18 cellular contexts compared by ENCODE assay signal in the genomic region with DNA sequence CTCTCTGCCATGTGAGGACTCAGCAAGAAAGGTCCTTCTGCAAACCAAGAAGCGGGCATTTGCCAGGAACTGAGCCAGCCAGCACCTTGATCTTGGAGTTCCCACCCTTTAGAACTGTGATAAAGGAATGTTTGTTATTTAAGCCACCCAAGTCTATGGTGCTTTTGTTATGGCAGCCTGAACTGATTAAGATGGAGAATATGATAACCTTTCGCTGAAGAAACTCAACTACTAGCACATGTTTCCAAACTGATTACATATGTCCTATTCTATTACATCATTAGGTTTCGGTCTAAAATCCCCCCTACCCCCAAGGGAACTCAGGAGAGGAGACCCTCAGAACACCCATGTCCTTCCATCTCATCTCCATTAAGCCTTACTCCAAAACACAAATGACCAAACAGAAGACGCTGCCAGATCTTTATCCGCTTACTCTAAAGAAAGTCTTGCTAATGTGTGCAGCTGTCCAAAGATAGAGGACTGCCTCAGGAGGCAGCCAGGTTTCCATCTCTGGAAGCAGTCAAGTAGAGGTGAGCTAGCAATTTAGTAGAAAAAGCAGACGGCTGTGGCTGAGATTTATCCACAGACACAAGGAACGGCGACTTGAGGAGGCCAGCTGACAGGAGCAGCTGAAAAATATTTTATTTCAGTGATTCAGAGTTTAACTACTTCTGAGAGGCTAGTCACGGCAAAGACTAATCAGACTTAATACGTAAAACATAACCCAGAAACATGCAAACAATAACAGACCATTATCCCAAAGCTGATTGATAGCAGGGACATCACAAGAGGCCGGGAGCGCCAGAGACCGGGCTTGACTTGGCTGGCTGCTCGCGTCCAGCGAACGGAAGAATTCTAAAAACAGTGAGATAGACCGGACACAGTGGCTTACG.
A peak's percentile ranks its signal among the peaks of the same experiment; 100 is the strongest.
DNase-seq lines count a peak whose midpoint lies in the region; TF ChIP-seq lines count a peak whose summit lies in the region.
"Had no signal": no experiment of that assay in that cellular context is flagged by ENCODE, and none has a peak within 500 bp of the region (broad histone marks: within the 10 kb centered on the region; RNA-seq: fewer than 3 reads in every experiment).

No MANE protein-coding gene starts in this region.

- H3K4me1 Mint-ChIP-seq in progenitor cell of endocrine pancreas (ENCODE audit: low read depth), result peaks cover 14% of the 10 kb centered on the region
- H3K4me1 Mint-ChIP-seq: T-helper 17 cell had no signal

- H3K36me3 Mint-ChIP-seq in progenitor cell of endocrine pancreas (ENCODE audit: insufficient read depth), result no peaks in the 10 kb centered on the region

- peak; percentile 76 for DNase-seq in AG20443 (ENCODE audit: low spot score)
- peak; percentile 88 for DNase-seq in fibroblast of villous mesenchyme (ENCODE audit: low read depth)
- DNase-seq in progenitor cell of endocrine pancreas (ENCODE audit: low spot score, unreplicated experiment), result no peak
- no peak for DNase-seq in germinal center (ENCODE audit: low spot score)
- no peak for DNase-seq in activated CD8-positive, alpha-beta memory T cell treated with anti-CD3 and anti-CD28 coated beads for 24 hours
- DNase-seq in stimulated activated CD4-positive, alpha-beta T cell treated with anti-CD3 and anti-CD28 coated beads, Interleukin-4, amount 100 ng/mL, for 24 hours, result no peak
- no peak for DNase-seq in NK-92 treated with Interleukin-12 subunit alpha and Interleukin-12 subunit beta, amount 100 ng/mL, for 24 hours (lab: John Stamatoyannopoulos, UW)
- DNase-seq: activated CD4-positive, alpha-beta T cell treated with anti-CD3 and anti-CD28 coated beads for 1 hour; activated naive CD4-positive, alpha-beta T cell treated with Interleukin-2 at 50 U/mL for 16 hours; brain microvascular endothelial cell; GOT3; KBM-7; NCI-H1105 treated with DMSO at 0.1 percent for 48 hours; stimulated activated CD4-positive, alpha-beta T cell treated with anti-CD3 and anti-CD28 coated beads, Interleukin-1b, Interleukin-23, amount 100 ng/mL, for 48 hours; T-helper 17 cell had no signal

- TF ChIP-seq CTCF in VCaP (conservative IDR thresholded peaks at IDR 0.05) (no peak), fibroblast of villous mesenchyme (IDR thresholded peaks at IDR 0.05; ENCODE audit: insufficient read depth, low read depth, low read length) (no peak), progenitor cell of endocrine pancreas (IDR thresholded peaks at IDR 0.05; ENCODE audit: unreplicated experiment) (no peak)

- peaks cover 5% of the 10 kb centered on the region for H3K27me3 Mint-ChIP-seq in progenitor cell of endocrine pancreas
- H3K27me3 Mint-ChIP-seq: T-helper 17 cell had no signal

- no peak overlapping the region for H3K4me3 Mint-ChIP-seq in progenitor cell of endocrine pancreas (ENCODE audit: low read depth)
- H3K4me3 Mint-ChIP-seq: neural crest cell, T-helper 17 cell had no signal

- H3K27ac Mint-ChIP-seq in progenitor cell of endocrine pancreas, result peak overlapping the region; percentile 19
- H3K27ac Mint-ChIP-seq: T-helper 17 cell had no signal

- peak overlapping the region; percentile 76 for H3K27ac ChIP-seq in VCaP
- H3K27ac ChIP-seq: brain microvascular endothelial cell, HL-60 had no signal

- no peak overlapping the region for H3K4me3 ChIP-seq in fibroblast of villous mesenchyme (ENCODE audit: low read depth, low read length)

- H3K9me3 Mint-ChIP-seq in progenitor cell of endocrine pancreas (ENCODE audit: low read depth), result no peaks in the 10 kb centered on the region
- H3K9me3 Mint-ChIP-seq: neural crest cell had no signal

Comparison
In these comparisons a context has a peak if more than half of its experiments do, and no peak if none do; other contexts are left out.
1. DNase-seq: peak in AG20443 (single experiment) and fibroblast of villous mesenchyme (single experiment); none in progenitor cell of endocrine pancreas (single experiment), germinal center (single experiment), activated CD8-positive, alpha-beta memory T cell treated with anti-CD3 and anti-CD28 coated beads for 24 hours (single experiment), stimulated activated CD4-positive, alpha-beta T cell treated with anti-CD3 and anti-CD28 coated beads, Interleukin-4, amount 100 ng/mL, for 24 hours (single experiment) and NK-92 treated with Interleukin-12 subunit alpha and Interleukin-12 subunit beta, amount 100 ng/mL, for 24 hours (single experiment).